ENCODE assay signal across 8 cellular contexts in the genomic region with DNA sequence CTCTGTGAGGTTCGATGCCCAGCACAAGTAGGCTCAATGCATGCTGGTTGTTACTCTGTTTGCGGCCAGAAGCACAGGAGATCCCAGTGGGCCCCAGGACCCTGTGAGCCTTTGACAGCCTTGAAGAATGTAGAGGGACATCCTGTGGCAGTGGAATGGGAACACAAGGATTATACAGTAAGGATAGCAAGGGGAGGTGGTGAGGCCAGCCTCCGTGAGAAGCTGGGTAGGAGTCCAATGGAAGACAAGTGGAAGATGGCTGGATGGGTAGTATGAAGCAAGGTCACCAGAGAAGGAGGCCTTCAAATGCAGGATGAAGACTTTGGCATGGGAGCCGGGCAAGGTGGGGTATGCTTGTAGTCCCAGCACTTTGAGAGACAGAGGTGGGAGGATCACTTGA.
"Had no signal": no experiment of that assay in that cellular context is flagged by ENCODE, and none has a peak within 500 bp of the region (broad histone marks: within the 10 kb centered on the region; RNA-seq: fewer than 3 reads in every experiment).

No MANE protein-coding gene starts in this region.

- H3K4me3 ChIP-seq: GM12878 had no signal

- ATAC-seq: GM12878 had no signal

- DNase-seq: GDM1, GF-D8 had no signal

- FAIRE-seq: G401.6, GM12878, GM12891, GM12892, GM18507, GM19239 had no signal
